Comparison of ENCODE assay signal across 9 cellular contexts in the genomic region with DNA sequence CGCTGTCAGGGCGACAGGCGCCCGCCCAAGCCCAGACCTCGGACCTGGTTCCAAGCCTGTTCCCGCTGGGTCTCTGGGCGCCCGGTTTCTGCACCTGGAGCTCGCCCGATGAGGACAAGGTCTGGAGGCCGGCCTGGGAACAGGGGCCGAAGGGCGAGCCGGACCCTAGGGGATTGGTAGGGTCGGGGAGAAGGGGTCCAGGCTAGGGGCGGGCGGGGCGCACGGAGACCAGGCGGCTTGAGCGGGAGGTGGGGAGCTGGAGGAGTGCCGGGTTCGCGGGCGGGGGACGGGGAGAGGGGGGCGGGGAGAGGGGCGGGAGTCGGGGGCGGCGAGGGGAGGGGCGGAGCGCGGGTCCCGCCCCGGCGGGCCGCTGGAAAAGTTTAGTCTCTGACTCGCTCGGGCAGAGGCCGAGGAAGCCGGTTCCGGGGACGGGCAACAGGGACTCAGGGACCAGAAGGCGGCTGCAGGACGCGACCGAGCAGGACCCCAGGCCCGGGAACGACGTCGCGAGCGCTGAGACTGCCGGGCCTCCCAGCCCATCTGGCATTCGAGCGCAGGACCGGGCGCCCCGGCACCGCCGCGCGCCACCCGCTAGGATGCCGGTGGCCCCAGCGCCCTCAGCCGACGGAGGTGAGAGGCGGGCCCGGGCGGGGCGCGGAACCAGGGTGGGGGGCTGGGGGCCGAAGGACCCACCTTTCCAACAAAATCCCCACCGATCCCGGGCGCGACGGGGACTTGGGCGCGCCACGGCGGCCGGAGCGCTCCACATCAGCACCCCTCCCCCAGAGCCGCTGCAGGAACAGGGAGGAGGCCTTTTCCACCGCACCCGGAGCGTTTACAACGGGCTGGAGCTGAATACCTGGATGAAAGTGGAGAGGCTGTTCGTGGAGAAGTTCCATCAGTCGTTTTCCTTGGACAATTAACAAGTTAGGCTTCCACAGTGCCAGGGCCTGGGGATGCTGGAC. TPM values are rescaled to one million over a fixed set of nuclear protein-coding genes. Genes with fewer than 3 reads are reported as not detected.
DNase-seq lines count a peak whose midpoint lies in the region; ATAC-seq, FAIRE-seq and TF ChIP-seq lines count a peak whose summit lies in the region.
"Had no signal": no experiment of that assay in that cellular context is flagged by ENCODE, and none has a peak within 500 bp of the region (broad histone marks: within the 10 kb centered on the region; RNA-seq: fewer than 3 reads in every experiment).

A gene (plus strand): TSS at position 403 of the 965 bp plus-strand sequence. CDS start 9,733 bp downstream, outside the sequence.

- no peak for FAIRE-seq in bronchial epithelial cell (lab: Jason Lieb, UNC)

- CTCF ChIA-PET in CD8-positive, alpha-beta T cell (lab: Charles Lee), result interaction anchor here (1.0 kb wide), 1 partner anchor 9 kb away, joined by 4 read pairs; no protein-coding TSS in a partner anchor
- CTCF ChIA-PET in PC-3 (lab: Charles Lee), result no interaction called here

- peaks cover 47% of the 10 kb centered on the region for H3K27me3 Mint-ChIP-seq in CD8-positive, alpha-beta T cell (ENCODE audit: low read depth)

- no peak within 1 kb of the TSS for H3K27ac ChIP-seq in CD8-positive, alpha-beta T cell (ENCODE audit: low read depth, low read length)
- H3K27ac ChIP-seq in PC-3 (ENCODE audit: low read length), result no peak within 1 kb of the TSS

- no peak within 1 kb of the TSS for H3K27ac Mint-ChIP-seq in CD8-positive, alpha-beta T cell

- no peak for ATAC-seq in CD8-positive, alpha-beta T cell
- ATAC-seq in PC-3, result peak; percentile 76
- no peak for ATAC-seq in HG03432 (IDR thresholded peaks at IDR 0.05; ENCODE audit: unreplicated experiment)
- ATAC-seq in HG02885 (IDR thresholded peaks at IDR 0.05; ENCODE audit: poor library complexity, unreplicated experiment), result no peak
- ATAC-seq: HCT116 had no signal

- H3K4me3 ChIP-seq in CD8-positive, alpha-beta T cell (ENCODE audit: low read depth, low read length), result peak within 1 kb of the TSS; percentile 34
- H3K4me3 ChIP-seq in PC-3 (ENCODE audit: low read length), result peak within 1 kb of the TSS; percentile 92
- peak within 1 kb of the TSS; percentile 49 for H3K4me3 ChIP-seq in bronchial epithelial cell (ENCODE audit: low read depth, low read length)

- no peaks in the 10 kb centered on the region for H3K9me2 ChIP-seq in PC-3 (replicated peaks; ENCODE audit: low read length)

- H3K4me1 Mint-ChIP-seq in CD8-positive, alpha-beta T cell (ENCODE audit: low read depth), result peaks cover 21% of the 10 kb centered on the region

- H3K9me3 ChIP-seq in CD8-positive, alpha-beta T cell (ENCODE audit: low read length), result no peaks in the 10 kb centered on the region
- H3K9me3 ChIP-seq in PC-3 (ENCODE audit: low read length), result no peaks in the 10 kb centered on the region

- H3K4me3 Mint-ChIP-seq in CD8-positive, alpha-beta T cell, result peak within 1 kb of the TSS; percentile 61

- H3K4me1 ChIP-seq in CD8-positive, alpha-beta T cell (ENCODE audit: insufficient read depth, low read length), result peaks cover 19% of the 10 kb centered on the region
- peaks cover 12% of the 10 kb centered on the region; the same call in 1 of the 2 replicates for H3K4me1 ChIP-seq in PC-3 (ENCODE audit: insufficient read depth, low read length)

- intact Hi-C loops in CD8-positive, alpha-beta T cell (cut with DNase I, micrococcal nuclease), result no loop called here
- intact Hi-C loops in PC-3 (cut with micrococcal nuclease), result loop anchor here (5.0 kb wide), 1 partner anchor 214 kb away; no protein-coding TSS in a partner anchor

- peaks cover 31% of the 10 kb centered on the region for H3K79me2 ChIP-seq in PC-3 (ENCODE audit: low read length)

- POLR2A ChIA-PET in CD8-positive, alpha-beta T cell (lab: Charles Lee), result no interaction called here
- POLR2A ChIA-PET in PC-3 (lab: Charles Lee; ENCODE audit: unreplicated experiment), result no interaction called here

- peak within 1 kb of the TSS; percentile 97 for H3K4me2 ChIP-seq in PC-3 (ENCODE audit: low read length)

- H3K36me3 Mint-ChIP-seq in CD8-positive, alpha-beta T cell, result no peaks in the 10 kb centered on the region

- H4K20me1 ChIP-seq in PC-3 (ENCODE audit: low read length), result no peaks in the 10 kb centered on the region

- peak within 1 kb of the TSS; percentile 77 for H2AFZ ChIP-seq in PC-3 (ENCODE audit: low read length)

- BruUV-seq in PC-3 (replicated peaks; lab: Mats Ljungman, UMichigan), result no TSS peak

- H3F3A ChIP-seq in PC-3 (ENCODE audit: low read length, unreplicated experiment), result no peaks in the 10 kb centered on the region

- peaks cover 19% of the 10 kb centered on the region for H3K27me3 ChIP-seq in CD8-positive, alpha-beta T cell (ENCODE audit: insufficient read depth, low read length)
- H3K27me3 ChIP-seq in PC-3 (ENCODE audit: low read length), result no peaks in the 10 kb centered on the region
- no peaks in the 10 kb centered on the region for H3K27me3 ChIP-seq in bronchial epithelial cell (ENCODE audit: control insufficient read depth, insufficient read depth, low read length)

- no peaks in the 10 kb centered on the region for H3K36me3 ChIP-seq in CD8-positive, alpha-beta T cell (ENCODE audit: insufficient read depth, low read length)
- no peaks in the 10 kb centered on the region for H3K36me3 ChIP-seq in PC-3 (ENCODE audit: low read depth, low read length)
- no peaks in the 10 kb centered on the region for H3K36me3 ChIP-seq in bronchial epithelial cell (ENCODE audit: control insufficient read depth, insufficient read depth, low read length)

- H3K9ac ChIP-seq in PC-3 (ENCODE audit: low read length), result peak within 1 kb of the TSS; percentile 54

- DNase-seq in CD8-positive, alpha-beta T cell, result peak in 1 of 7 experiments; percentile 49
- DNase-seq in PC-3 (peak; percentile 36), bronchial epithelial cell (ENCODE audit: low read depth) (peak; percentile 23), left kidney (ENCODE audit: low read depth, low spot score) (peak; percentile 86), COLO829 (ENCODE audit: low spot score) (no peak)
- DNase-seq in stimulated activated CD4-positive, alpha-beta T cell treated with anti-CD3 and anti-CD28 coated beads, Interleukin-4, amount 100 ng/mL, for 1 hour, result peak; percentile 52

- TF ChIP-seq CTCF in CD8-positive, alpha-beta T cell (IDR thresholded peaks at IDR 0.05), result no peak
- TF ChIP-seq CTCF in PC-3 (conservative IDR thresholded peaks at IDR 0.05; ENCODE audit: low read depth, low read length) (0 out of 2 replicates have a peak, but pooled peaks have one; percentile 10), bronchial epithelial cell (IDR thresholded peaks at IDR 0.05; ENCODE audit: insufficient read depth, low read length, severe bottlenecking) (no peak)

- no peaks in the 10 kb centered on the region for H3K9me3 Mint-ChIP-seq in CD8-positive, alpha-beta T cell

RNA-seq across cellular contexts. Expression of the gene that starts here (rescaled TPM):
- total RNA-seq in CD8-positive, alpha-beta T cell, result under 1 TPM in 1 of 2 experiments, not detected in 1; 0.08 TPM
- 8.4 and 10.0 TPM in 2 replicates for total RNA-seq in PC-3 (2014; rRNA removed)
- total RNA-seq in bronchial epithelial cell, result 0.26 and 0.79 TPM in 2 replicates

Comparison
In these comparisons a context has a peak if more than half of its experiments do, and no peak if none do; other contexts are left out.
1. Peak in DNase-seq and H3K4me3 ChIP-seq in bronchial epithelial cell; RNA of the gene not detected or under 1 TPM.
2. H3K4me3 ChIP-seq: peak in every context shown above with its lines; median percentile 92 in PC-3; 49 in bronchial epithelial cell; 34 in CD8-positive, alpha-beta T cell.